ENCODE assay signal across 8 cellular contexts in the genomic region with DNA sequence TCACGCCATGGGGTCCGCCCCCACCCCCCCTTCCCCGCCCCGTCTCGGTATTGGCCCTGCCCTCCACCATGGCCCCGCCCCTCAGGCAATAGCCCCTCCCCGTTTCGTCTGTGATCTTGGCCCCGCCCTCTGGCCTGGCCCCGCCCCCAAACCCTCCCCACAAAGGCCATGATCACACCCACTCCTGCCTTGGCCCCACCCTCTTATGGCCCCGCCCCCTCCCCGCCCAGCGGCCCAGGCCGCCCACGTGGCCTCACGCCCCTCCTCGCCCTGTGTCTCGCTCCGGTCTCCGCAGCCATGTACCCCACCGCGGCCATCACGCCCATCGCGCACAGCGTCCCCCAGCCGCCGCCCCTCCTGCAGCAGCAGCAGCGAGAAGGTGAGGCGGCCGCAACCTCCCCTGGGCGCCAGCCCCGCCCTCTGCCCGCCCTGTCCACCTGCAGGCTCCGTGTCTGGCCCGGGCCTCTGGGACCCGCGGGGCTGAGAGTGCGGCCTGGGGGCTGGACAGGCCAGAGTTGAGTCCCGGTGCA.
DNase-seq lines count a peak whose midpoint lies in the region; ATAC-seq and TF ChIP-seq lines count a peak whose summit lies in the region.

No MANE protein-coding gene starts in this region.

- H3K27ac ChIP-seq in WERI-Rb-1 = no peak overlapping the region

- H3K4me1 Mint-ChIP-seq in glutamatergic neuron (ENCODE audit: low read depth, unreplicated experiment) = peaks cover 3% of the 10 kb centered on the region

- peaks cover 5% of the 10 kb centered on the region for H3K9me3 Mint-ChIP-seq in glutamatergic neuron (ENCODE audit: unreplicated experiment)

- no peak overlapping the region for H3K27ac Mint-ChIP-seq in glutamatergic neuron (ENCODE audit: unreplicated experiment)

- no peak for ATAC-seq in GM21825 (IDR thresholded peaks at IDR 0.05; ENCODE audit: unreplicated experiment)
- no peak for ATAC-seq in HG03095 (IDR thresholded peaks at IDR 0.05; ENCODE audit: unreplicated experiment)

- no peaks in the 10 kb centered on the region for H3K36me3 Mint-ChIP-seq in glutamatergic neuron (ENCODE audit: unreplicated experiment)

- peak; percentile 99 for DNase-seq in H7
- DNase-seq in activated CD4-positive, alpha-beta T cell treated with anti-CD3 and anti-CD28 coated beads, Interleukin-2, amount 50 U/mL, for 1 hour = peak; percentile 60
- peak; percentile 80 for DNase-seq in glutamatergic neuron
- peak; percentile 42 to 68 for DNase-seq in stimulated activated CD4-positive, alpha-beta T cell treated with anti-CD3 and anti-CD28 coated beads, Interleukin-2, amount 100 ng/mL, for 48 hours
- no peak for DNase-seq in WERI-Rb-1
- DNase-seq in SIG-M5 treated with dmso at 0.1 percent for 504 hours (lab: John Stamatoyannopoulos, UW; ENCODE audit: unreplicated experiment) = no peak

- H3K4me3 ChIP-seq in H7 (ENCODE audit: insufficient read depth, low read depth, low read length) = peak overlapping the region; percentile 50
- H3K4me3 ChIP-seq in WERI-Rb-1 (ENCODE audit: low read depth, low read length) = no peak overlapping the region

- H3K27me3 ChIP-seq in H7 (ENCODE audit: control insufficient read depth, insufficient read depth, low read length) (peaks cover 15% of the 10 kb centered on the region; the same call in 1 of the 2 replicates), WERI-Rb-1 (ENCODE audit: insufficient read depth, low read depth, severe bottlenecking) (no peaks in the 10 kb centered on the region)

- peaks cover 2% of the 10 kb centered on the region for H3K9me3 ChIP-seq in WERI-Rb-1 (ENCODE audit: severe bottlenecking)

- H3K4me3 Mint-ChIP-seq in glutamatergic neuron (ENCODE audit: unreplicated experiment) = no peak overlapping the region

- H3K36me3 ChIP-seq in H7 (replicated peaks; ENCODE audit: control insufficient read depth, insufficient read depth, low read length) (no peaks in the 10 kb centered on the region), WERI-Rb-1 (no peaks in the 10 kb centered on the region)

- no peak for TF ChIP-seq CTCF in glutamatergic neuron (IDR thresholded peaks at IDR 0.05; ENCODE audit: partially characterized antibody, unreplicated experiment)
- TF ChIP-seq CTCF in WERI-Rb-1 (IDR thresholded peaks at IDR 0.05; ENCODE audit: low read depth, low read length) = no peak

- H3K27me3 Mint-ChIP-seq in glutamatergic neuron (ENCODE audit: unreplicated experiment) = peaks cover 10% of the 10 kb centered on the region

Comparison
In these comparisons a context has a peak if more than half of its experiments do, and no peak if none do; other contexts are left out.
1. DNase-seq: peak in H7 (single experiment), activated CD4-positive, alpha-beta T cell treated with anti-CD3 and anti-CD28 coated beads, Interleukin-2, amount 50 U/mL, for 1 hour (single experiment), glutamatergic neuron (single experiment) and stimulated activated CD4-positive, alpha-beta T cell treated with anti-CD3 and anti-CD28 coated beads, Interleukin-2, amount 100 ng/mL, for 48 hours (2 of 2); none in WERI-Rb-1 (single experiment) and SIG-M5 treated with dmso at 0.1 percent for 504 hours (single experiment).